15 cellular contexts compared by ENCODE assay signal in the genomic region with DNA sequence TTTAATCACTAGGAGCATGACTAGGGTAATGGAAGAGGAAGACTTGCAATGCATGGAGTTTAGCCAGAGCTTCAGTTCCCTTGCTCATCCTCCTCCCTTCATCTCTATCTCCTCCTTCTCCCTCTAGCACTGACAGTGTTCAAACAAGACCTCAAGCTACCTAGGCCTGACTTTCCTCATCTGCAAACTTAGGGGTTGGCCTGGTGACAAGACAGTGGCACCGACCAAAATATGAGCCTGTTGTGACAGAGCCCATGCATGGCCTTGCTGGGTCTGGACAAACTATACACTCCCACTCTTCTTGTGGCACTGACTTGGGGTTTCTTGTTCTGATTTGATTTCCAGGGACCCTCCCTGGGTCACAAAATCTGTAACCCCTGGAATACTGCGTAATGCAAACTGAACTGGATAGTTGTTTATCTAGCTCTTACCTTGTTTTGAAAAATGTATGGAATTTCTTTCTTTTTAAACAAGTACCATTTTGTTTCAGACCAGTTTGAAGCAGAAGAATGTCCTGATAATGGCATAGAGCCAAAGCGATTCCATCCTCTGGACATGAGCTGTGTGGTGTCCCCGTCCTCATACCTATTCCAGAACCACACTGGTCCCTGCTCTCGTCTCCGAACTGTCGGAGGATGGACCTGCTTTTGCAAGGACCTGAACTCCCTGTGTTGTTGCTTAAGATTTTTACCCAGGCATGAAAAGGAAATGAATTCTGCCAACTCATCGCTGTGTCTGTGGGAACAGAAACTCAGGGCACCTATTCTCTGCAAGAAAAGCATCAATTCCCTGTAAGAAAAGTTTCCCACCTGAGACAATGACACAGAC. TPM values are rescaled to one million over a fixed set of nuclear protein-coding genes. Genes with fewer than 3 reads are reported as not detected.
A peak's percentile ranks its signal among the peaks of the same experiment; 100 is the strongest.
DNase-seq lines count a peak whose midpoint lies in the region; ATAC-seq and TF ChIP-seq lines count a peak whose summit lies in the region.
"Had no signal": no experiment of that assay in that cellular context is flagged by ENCODE, and none has a peak within 500 bp of the region (broad histone marks: within the 10 kb centered on the region; RNA-seq: fewer than 3 reads in every experiment).

No MANE protein-coding gene starts in this region.

- TF ChIP-seq CTCF in CD14-positive monocyte (IDR thresholded peaks at IDR 0.05) (no peak), NB4 (IDR thresholded peaks at IDR 0.05; ENCODE audit: low read depth, low read length) (no peak), chondrocyte (IDR thresholded peaks at IDR 0.05) (no peak), lower lobe of right lung (IDR thresholded peaks at IDR 0.05) (no peak), prostate gland (IDR thresholded peaks at IDR 0.05) (no peak)

- H3K9me3 Mint-ChIP-seq in CD14-positive monocyte (peaks cover 0 to 1% (median 0%) of the 10 kb centered on the region in 7 donors), chondrocyte (ENCODE audit: low read depth) (no peaks in the 10 kb centered on the region)
- H3K9me3 Mint-ChIP-seq in activated naive CD8-positive, alpha-beta T cell treated with anti-CD3 and anti-CD28 coated beads, Interleukin-2, amount 50 U/mL, for 24 hours = no peaks in the 10 kb centered on the region
- H3K9me3 Mint-ChIP-seq: activated naive CD8-positive, alpha-beta T cell treated with anti-CD3 and anti-CD28 coated beads, Interleukin-2, amount 10 ng/mL, durations not matched to agents 7 days and 5 days had no signal

- H3K4me3 ChIP-seq in NB4 (ENCODE audit: low read depth, low read length) (no peak overlapping the region), lower lobe of right lung (no peak overlapping the region), prostate gland (no peak overlapping the region)
- H3K4me3 ChIP-seq: MG63, tibial nerve had no signal

- DNase-seq in CD14-positive monocyte (ENCODE audit: low spot score) (no peak), NB4 (ENCODE audit: low read depth) (peak; percentile 8), chondrocyte (ENCODE audit: low spot score) (no peak), lower lobe of right lung (no peak), cerebellum (ENCODE audit: low spot score) (no peak), prostate gland (ENCODE audit: low spot score) (no peak), cerebellar nuclear complex (lab: John Stamatoyannopoulos, UW) (no peak)
- no peak for DNase-seq in activated naive CD8-positive, alpha-beta T cell treated with anti-CD3 and anti-CD28 coated beads, Interleukin-2, amount 50 U/mL, for 24 hours
- DNase-seq: activated B cell treated with CpG ODN at 0.5 μM for 24 hours; activated naive CD8-positive, alpha-beta T cell treated with anti-CD3 and anti-CD28 coated beads, Interleukin-2, amount 10 ng/mL, durations not matched to agents 7 days and 5 days; DMS79 treated with DMSO at 0.1 percent for 48 hours; MG63; SW 1271 had no signal

- TF ChIP-seq POLR2A in NB4 (IDR thresholded peaks at IDR 0.05; ENCODE audit: extremely low read depth, insufficient read length) = no peak
- no peak for TF ChIP-seq POLR2A in prostate gland (IDR thresholded peaks at IDR 0.05)

- intact Hi-C loops in CD14-positive monocyte (cut with micrococcal nuclease) (no loop called here), lower lobe of right lung (cut with DNase I) (no loop called here), prostate gland (cut with DNase I) (no loop called here)

- peak; percentile 9 to 41 for ATAC-seq in lower lobe of right lung
- ATAC-seq in activated naive CD8-positive, alpha-beta T cell treated with anti-CD3 and anti-CD28 coated beads, Interleukin-2, amount 50 U/mL, for 24 hours = no peak

- 72% methylated on average over 8 of the region's 8 CpGs for WGBS in prostate gland

- H3K4me3 Mint-ChIP-seq in CD14-positive monocyte (peak overlapping the region; percentile 60 to 83), chondrocyte (ENCODE audit: unreplicated experiment) (no peak overlapping the region)
- H3K4me3 Mint-ChIP-seq in activated naive CD8-positive, alpha-beta T cell treated with anti-CD3 and anti-CD28 coated beads, Interleukin-2, amount 50 U/mL, for 24 hours = no peak overlapping the region
- H3K4me3 Mint-ChIP-seq: activated B cell treated with CpG ODN at 0.5 μM for 24 hours; activated naive CD8-positive, alpha-beta T cell treated with anti-CD3 and anti-CD28 coated beads, Interleukin-2, amount 10 ng/mL, durations not matched to agents 7 days and 5 days had no signal

- H3K4me1 ChIP-seq in lower lobe of right lung = peaks cover 12% of the 10 kb centered on the region
- H3K4me1 ChIP-seq in prostate gland (replicated peaks) = no peaks in the 10 kb centered on the region

- H3K27me3 Mint-ChIP-seq in CD14-positive monocyte (ENCODE audit: low read depth in 3 of 3) (peaks cover 0 to 2% (median 1%) of the 10 kb centered on the region in 3 donors), chondrocyte (ENCODE audit: low read depth) (no peaks in the 10 kb centered on the region)
- peaks cover 1% of the 10 kb centered on the region for H3K27me3 Mint-ChIP-seq in activated naive CD8-positive, alpha-beta T cell treated with anti-CD3 and anti-CD28 coated beads, Interleukin-2, amount 50 U/mL, for 24 hours
- H3K27me3 Mint-ChIP-seq: progenitor cell of endocrine pancreas had no signal

- H3K27me3 ChIP-seq in lower lobe of right lung (ENCODE audit: low read depth) (no peaks in the 10 kb centered on the region), prostate gland (replicated peaks; ENCODE audit: insufficient read depth) (no peaks in the 10 kb centered on the region)
- H3K27me3 ChIP-seq: MG63, tibial nerve had no signal

- H3K4me1 Mint-ChIP-seq in CD14-positive monocyte (peaks cover 25% of the 10 kb centered on the region), chondrocyte (ENCODE audit: low read depth) (peaks cover 40% of the 10 kb centered on the region)
- no peaks in the 10 kb centered on the region for H3K4me1 Mint-ChIP-seq in activated naive CD8-positive, alpha-beta T cell treated with anti-CD3 and anti-CD28 coated beads, Interleukin-2, amount 50 U/mL, for 24 hours
- H3K4me1 Mint-ChIP-seq: activated B cell treated with CpG ODN at 0.5 μM for 24 hours; activated naive CD8-positive, alpha-beta T cell treated with anti-CD3 and anti-CD28 coated beads, Interleukin-2, amount 10 ng/mL, durations not matched to agents 7 days and 5 days had no signal

- no peaks in the 10 kb centered on the region for H3K36me3 ChIP-seq in lower lobe of right lung
- no peaks in the 10 kb centered on the region for H3K36me3 ChIP-seq in prostate gland
- H3K36me3 ChIP-seq: MG63, tibial nerve had no signal

- H3K27ac Mint-ChIP-seq in CD14-positive monocyte (peak overlapping the region in 6 of 7 donors; percentile 62 to 80 (median 74)), chondrocyte (ENCODE audit: unreplicated experiment) (peak overlapping the region; percentile 92)
- H3K27ac Mint-ChIP-seq in activated naive CD8-positive, alpha-beta T cell treated with anti-CD3 and anti-CD28 coated beads, Interleukin-2, amount 50 U/mL, for 24 hours = no peak overlapping the region
- H3K27ac Mint-ChIP-seq: activated B cell treated with CpG ODN at 0.5 μM for 24 hours; activated naive CD8-positive, alpha-beta T cell treated with anti-CD3 and anti-CD28 coated beads, Interleukin-2, amount 10 ng/mL, durations not matched to agents 7 days and 5 days; progenitor cell of endocrine pancreas had no signal

- H3K27ac ChIP-seq in lower lobe of right lung = no peak overlapping the region
- H3K27ac ChIP-seq in prostate gland = no peak overlapping the region
- H3K27ac ChIP-seq: tibial nerve had no signal

- H3K36me3 Mint-ChIP-seq in CD14-positive monocyte (peaks cover 0 to 2% of the 10 kb centered on the region in 2 donors), chondrocyte (ENCODE audit: low read depth) (no peaks in the 10 kb centered on the region)
- no peaks in the 10 kb centered on the region for H3K36me3 Mint-ChIP-seq in activated naive CD8-positive, alpha-beta T cell treated with anti-CD3 and anti-CD28 coated beads, Interleukin-2, amount 50 U/mL, for 24 hours (ENCODE audit: low read depth)
- H3K36me3 Mint-ChIP-seq: activated naive CD8-positive, alpha-beta T cell treated with anti-CD3 and anti-CD28 coated beads, Interleukin-2, amount 10 ng/mL, durations not matched to agents 7 days and 5 days had no signal

- no peaks in the 10 kb centered on the region for H3K9me3 ChIP-seq in lower lobe of right lung
- H3K9me3 ChIP-seq in prostate gland = no peaks in the 10 kb centered on the region
- H3K9me3 ChIP-seq: MG63, tibial nerve had no signal

RNA-seq across cellular contexts. Expression of a gene that starts 33.4 kb away (rescaled TPM):
- 10 to 100 TPM; 22.0 to 24.6 TPM for polyA plus RNA-seq in CD14-positive monocyte
- 105 to 110 TPM (median 108 TPM) in 3 replicates for total RNA-seq in chondrocyte
- total RNA-seq in lower lobe of right lung = 114 TPM
- 147 TPM for total RNA-seq in cerebellum
- total RNA-seq in prostate gland = 10 to 100 TPM; 39.1 to 67.0 TPM

Comparison
In these comparisons a context has a peak if more than half of its experiments do, and no peak if none do; other contexts are left out.
1. H3K4me3 Mint-ChIP-seq: peak in CD14-positive monocyte (2 of 2); none in chondrocyte (single experiment) and activated naive CD8-positive, alpha-beta T cell treated with anti-CD3 and anti-CD28 coated beads, Interleukin-2, amount 50 U/mL, for 24 hours (single experiment).